ENCODE assay signal across 8 cellular contexts in genomic region chr3:13420817-13421755, GRCh38. TPM values are rescaled to one million over a fixed set of nuclear protein-coding genes. Genes with fewer than 3 reads are reported as not detected.
DNase-seq lines count a peak whose midpoint lies in the region; ATAC-seq and TF ChIP-seq lines count a peak whose summit lies in the region.

No MANE protein-coding gene starts in this region.

- no peak overlapping the region for H2BK15ac ChIP-seq in mesenchymal stem cell (ENCODE audit: low read depth, poor library complexity, severe bottlenecking)

- 61 to 65% methylated on average over 27 of the region's 27 CpGs for WGBS in ectodermal cell, 2 experiments
- 72 to 74% (median 74%) methylated on average over 27 of the region's 27 CpGs for WGBS in psoas muscle, 3 donors
- 62% methylated on average over 27 of the region's 27 CpGs for WGBS in mesenchymal stem cell

- intact Hi-C loops in psoas muscle (cut with DNase I): no loop called here

- ATAC-seq in HG03460 (IDR thresholded peaks at IDR 0.05; ENCODE audit: unreplicated experiment) (peak; percentile 43), psoas muscle (no peak), HG02763 (IDR thresholded peaks at IDR 0.05; ENCODE audit: unreplicated experiment) (no peak), HG03175 (IDR thresholded peaks at IDR 0.05; ENCODE audit: unreplicated experiment) (no peak)
- peak; percentile 72 to 73 for ATAC-seq in activated CD4-positive, CD25-positive, alpha-beta regulatory T cell treated with anti-CD3 and anti-CD28 coated beads, Interleukin-2, amount 50 U/mL, for 24 hours

- H2BK5ac ChIP-seq in mesenchymal stem cell (ENCODE audit: low read depth, low read length, poor library complexity, severe bottlenecking): no peak overlapping the region

- H3K4ac ChIP-seq in mesenchymal stem cell (ENCODE audit: low read depth in 1 of 2, low read length in 2 of 2): no peak overlapping the region

- no peaks in the 10 kb centered on the region for H3K36me3 ChIP-seq in ectodermal cell (ENCODE audit: control insufficient read depth, insufficient read depth, low read length)
- no peaks in the 10 kb centered on the region for H3K36me3 ChIP-seq in psoas muscle (ENCODE audit: insufficient read depth in 1 of 2, low read depth in 1 of 2)
- H3K36me3 ChIP-seq in mesenchymal stem cell (ENCODE audit: control insufficient read depth in 1 of 2, insufficient read depth in 2 of 2, low read depth in 1 of 2, low read length in 2 of 2): no peaks in the 10 kb centered on the region

- H3K4me2 ChIP-seq in mesenchymal stem cell (ENCODE audit: low read length, poor library complexity, severe bottlenecking): no peak overlapping the region

- peak overlapping the region in 1 of 2 experiments; percentile 0 for H3K23ac ChIP-seq in mesenchymal stem cell (ENCODE audit: low read length in 2 of 2)

- H3K27ac ChIP-seq in ectodermal cell (ENCODE audit: insufficient read depth, low read depth, low read length, poor library complexity, severe bottlenecking) (no peak overlapping the region), psoas muscle (peak overlapping the region; percentile 78), mesenchymal stem cell (ENCODE audit: low read length, poor library complexity, severe bottlenecking) (no peak overlapping the region)

- H3K27me3 ChIP-seq in ectodermal cell (ENCODE audit: control insufficient read depth, insufficient read depth, low read length, poor library complexity, severe bottlenecking) (peaks cover 20% of the 10 kb centered on the region), psoas muscle (ENCODE audit: insufficient read depth in 3 of 3, low read length in 2 of 3) (no peaks in the 10 kb centered on the region), mesenchymal stem cell (ENCODE audit: control insufficient read depth in 1 of 2, insufficient read depth in 1 of 2, low read length in 2 of 2) (peaks cover 43 to 46% of the 10 kb centered on the region in 2 experiments)

- no peak overlapping the region for H2BK12ac ChIP-seq in mesenchymal stem cell (ENCODE audit: low read length in 2 of 2)

- H3K79me1 ChIP-seq in mesenchymal stem cell (replicated peaks; ENCODE audit: low read length, poor library complexity, severe bottlenecking): no peaks in the 10 kb centered on the region

- H3K9ac ChIP-seq in mesenchymal stem cell (ENCODE audit: low read length): no peak overlapping the region

- no peak for TF ChIP-seq CTCF in psoas muscle (IDR thresholded peaks at IDR 0.05)

- H2BK120ac ChIP-seq in mesenchymal stem cell (ENCODE audit: low read depth, low read length): no peak overlapping the region

- H3K14ac ChIP-seq in mesenchymal stem cell (ENCODE audit: low read length in 2 of 2): no peak overlapping the region

- H3K9me3 ChIP-seq in ectodermal cell (ENCODE audit: control insufficient read depth, low read length) (no peaks in the 10 kb centered on the region), psoas muscle (no peaks in the 10 kb centered on the region), mesenchymal stem cell (ENCODE audit: control insufficient read depth, low read length) (no peaks in the 10 kb centered on the region)

- peaks cover 7% of the 10 kb centered on the region for H3K4me1 ChIP-seq in ectodermal cell (ENCODE audit: control insufficient read depth, insufficient read depth, low read length)
- peaks cover 9% of the 10 kb centered on the region for H3K4me1 ChIP-seq in psoas muscle
- H3K4me1 ChIP-seq in mesenchymal stem cell (ENCODE audit: control insufficient read depth, insufficient read depth, low read depth, low read length): peaks cover 16% of the 10 kb centered on the region

- no peak overlapping the region for H2AK5ac ChIP-seq in mesenchymal stem cell (ENCODE audit: low read length, severe bottlenecking)

- no peak overlapping the region for H4K8ac ChIP-seq in mesenchymal stem cell (ENCODE audit: low read length)

- peak; percentile 10 for DNase-seq in GDM1 (lab: John Stamatoyannopoulos, UW)
- peak in 1 of 2 donors; percentile 48 for DNase-seq in psoas muscle
- no peak for DNase-seq in mesenchymal stem cell

- no peak overlapping the region for H2AFZ ChIP-seq in mesenchymal stem cell (ENCODE audit: low read depth, low read length)

- no peak overlapping the region for H4K91ac ChIP-seq in mesenchymal stem cell (ENCODE audit: low read length)

- peak overlapping the region; percentile 57 for H3K4me3 ChIP-seq in ectodermal cell (ENCODE audit: insufficient read depth, low read depth, low read length)
- peak overlapping the region; percentile 77 for H3K4me3 ChIP-seq in psoas muscle
- H3K4me3 ChIP-seq in mesenchymal stem cell (ENCODE audit: insufficient read depth in 1 of 2, low read depth in 1 of 2, low read length in 2 of 2): no peak overlapping the region

- no peak overlapping the region for H3K18ac ChIP-seq in mesenchymal stem cell (ENCODE audit: low read depth in 1 of 2, low read length in 2 of 2)

RNA-seq across cellular contexts. Expression of gene NUP210, which starts 1.0 kb away (rescaled TPM):
- 57.0 TPM for polyA plus RNA-seq in ectodermal cell (2013, experiment 1 of 4)
- 65.5 TPM for polyA plus RNA-seq in ectodermal cell (2013, experiment 2 of 4)
- 42.7 TPM for polyA plus RNA-seq in ectodermal cell (2013, experiment 3 of 4)
- polyA plus RNA-seq in ectodermal cell (2013, experiment 4 of 4): 47.8 TPM
- total RNA-seq in psoas muscle: 1 to 10 TPM; 2.1 to 8.0 (median 3.8) TPM
- polyA plus RNA-seq in psoas muscle: 1 to 10 TPM in 1 of 3 donors, under 1 TPM in 2; 0.29 to 1.1 (median 0.66) TPM
- polyA plus RNA-seq in mesenchymal stem cell (2013, experiment 1 of 2): 0.04 TPM
- polyA plus RNA-seq in mesenchymal stem cell (2013, experiment 2 of 2): 0.04 TPM

RNA-seq across cellular contexts. Expression of gene HDAC11, which starts 59.0 kb away (rescaled TPM):
- polyA plus RNA-seq in ectodermal cell (2013, experiment 1 of 4): 9.1 TPM
- 11.7 TPM for polyA plus RNA-seq in ectodermal cell (2013, experiment 2 of 4)
- polyA plus RNA-seq in ectodermal cell (2013, experiment 3 of 4): 9.6 TPM
- 10.4 TPM for polyA plus RNA-seq in ectodermal cell (2013, experiment 4 of 4)
- total RNA-seq in psoas muscle: 10 to 100 TPM; 16.5 to 24.8 (median 21.2) TPM
- polyA plus RNA-seq in psoas muscle: 10 to 100 TPM in 2 of 3 donors, 1 to 10 TPM in 1; 9.2 to 29.6 (median 22.3) TPM
- 7.0 TPM for polyA plus RNA-seq in mesenchymal stem cell (2013, experiment 1 of 2)
- polyA plus RNA-seq in mesenchymal stem cell (2013, experiment 2 of 2): 9.6 TPM

Comparison
In these comparisons a context has a peak if more than half of its experiments do, and no peak if none do; other contexts are left out.
1. ATAC-seq: peak in HG03460 (single experiment) and activated CD4-positive, CD25-positive, alpha-beta regulatory T cell treated with anti-CD3 and anti-CD28 coated beads, Interleukin-2, amount 50 U/mL, for 24 hours (2 of 2); none in psoas muscle (0 of 4), HG02763 (single experiment) and HG03175 (single experiment).
2. H3K4me3 ChIP-seq: peak in ectodermal cell (single experiment) and psoas muscle (single experiment); none in mesenchymal stem cell (0 of 2).